Comparison of ENCODE assay signal across 17 cellular contexts in genomic region chr2:105779394-105779793, GRCh38. TPM values are rescaled to one million over a fixed set of nuclear protein-coding genes. Genes with fewer than 3 reads are reported as not detected.
A peak's percentile ranks its signal among the peaks of the same experiment; 100 is the strongest.
DNase-seq lines count a peak whose midpoint lies in the region; ATAC-seq and TF ChIP-seq lines count a peak whose summit lies in the region.
"Had no signal": no experiment of that assay in that cellular context is flagged by ENCODE, and none has a peak within 500 bp of the region (broad histone marks: within the 10 kb centered on the region; RNA-seq: fewer than 3 reads in every experiment).

No MANE protein-coding gene starts in this region.

- POLR2A ChIA-PET in WTC11 (lab: Charles Lee) (no interaction called here), RWPE1 (lab: Yijun Ruan, JAX; ENCODE audit: low non-redundant PET) (no interaction called here)

- H3K27ac Mint-ChIP-seq in activated naive CD4-positive, alpha-beta T cell treated with anti-CD3 and anti-CD28 coated beads, Interleukin-2, amount 10 ng/mL, durations not matched to agents 7 days and 5 days, result peak overlapping the region; percentile 67
- H3K27ac Mint-ChIP-seq in WTC11 (peak overlapping the region; percentile 78; the same call in 1 of the 2 replicates), type B pancreatic cell (peak overlapping the region; percentile 19)

- TF ChIP-seq CTCF in WTC11 (IDR thresholded peaks at IDR 0.05) (no peak), type B pancreatic cell (conservative IDR thresholded peaks at IDR 0.05) (no peak), RWPE1 (conservative IDR thresholded peaks at IDR 0.05; ENCODE audit: low read depth) (no peak), spleen (IDR thresholded peaks at IDR 0.05 in 8 of 11, conservative IDR thresholded peaks at IDR 0.05 in 3 of 11) (no peak)

- peak; percentile 38; the same call in 1 of the 2 replicates for ATAC-seq in WTC11

- H3K27me3 ChIP-seq in spleen (replicated peaks in 1 of 7), result no peaks in the 10 kb centered on the region

- WGBS in spleen, 5 donors, result 61 to 88% (median 69%) methylated on average over 5 of the region's 5 CpGs

- H3K36me3 ChIP-seq in spleen, result peaks cover 0 to 26% (median 0%) of the 10 kb centered on the region in 6 donors

- no peak overlapping the region for H3K4me3 ChIP-seq in spleen
- H3K4me3 ChIP-seq: lung had no signal

- H3K9me3 Mint-ChIP-seq in activated naive CD4-positive, alpha-beta T cell treated with anti-CD3 and anti-CD28 coated beads, Interleukin-2, amount 10 ng/mL, durations not matched to agents 7 days and 5 days, result no peaks in the 10 kb centered on the region
- H3K9me3 Mint-ChIP-seq in WTC11 (no peaks in the 10 kb centered on the region; the same call in 1 of the 2 replicates), type B pancreatic cell (no peaks in the 10 kb centered on the region)

- DNase-seq in activated naive CD4-positive, alpha-beta T cell treated with anti-CD3 and anti-CD28 coated beads, Interleukin-2, amount 10 ng/mL, durations not matched to agents 7 days and 5 days, result no peak
- no peak for DNase-seq in activated naive CD4-positive, alpha-beta T cell (lab: John Stamatoyannopoulos, UW)
- DNase-seq in WTC11 (ENCODE audit: low spot score), result no peak
- peak; percentile 39 for DNase-seq in iPS-NIHi11 (ENCODE audit: low spot score)
- DNase-seq in type B pancreatic cell (ENCODE audit: extremely low spot score, unreplicated experiment), result no peak
- no peak for DNase-seq in NCI-H2171 (lab: John Stamatoyannopoulos, UW)
- DNase-seq in RWPE1 (ENCODE audit: low spot score), result no peak
- no peak for DNase-seq in spleen
- DNase-seq: AML-193; DND-41; effector CD8-positive, alpha-beta T cell; MV-4-11; NCI-H226; OCI-M1; SK-N-SH had no signal

- no peak overlapping the region for H3K4me3 Mint-ChIP-seq in activated naive CD4-positive, alpha-beta T cell treated with anti-CD3 and anti-CD28 coated beads, Interleukin-2, amount 10 ng/mL, durations not matched to agents 7 days and 5 days
- H3K4me3 Mint-ChIP-seq in WTC11 (no peak overlapping the region), type B pancreatic cell (peak overlapping the region; percentile 72)

- H3K9me3 ChIP-seq in spleen, result no peaks in the 10 kb centered on the region
- H3K9me3 ChIP-seq: SK-N-SH had no signal

- no peak for TF ChIP-seq POLR2A in spleen (IDR thresholded peaks at IDR 0.05)

- peaks cover 94% of the 10 kb centered on the region for H3K4me1 Mint-ChIP-seq in activated naive CD4-positive, alpha-beta T cell treated with anti-CD3 and anti-CD28 coated beads, Interleukin-2, amount 10 ng/mL, durations not matched to agents 7 days and 5 days
- H3K4me1 Mint-ChIP-seq in WTC11 (peaks cover 80% of the 10 kb centered on the region), type B pancreatic cell (ENCODE audit: unreplicated experiment) (peaks cover 49% of the 10 kb centered on the region)

- no peaks in the 10 kb centered on the region for H3K27me3 Mint-ChIP-seq in activated naive CD4-positive, alpha-beta T cell treated with anti-CD3 and anti-CD28 coated beads, Interleukin-2, amount 10 ng/mL, durations not matched to agents 7 days and 5 days
- H3K27me3 Mint-ChIP-seq in WTC11 (ENCODE audit: low read depth) (no peaks in the 10 kb centered on the region), type B pancreatic cell (no peaks in the 10 kb centered on the region)

- H3K27ac ChIP-seq in RWPE1, result no peak overlapping the region
- H3K27ac ChIP-seq in spleen, result peak overlapping the region in 4 of 8 donors; percentile 21 to 90 (median 88)
- H3K27ac ChIP-seq: VCaP had no signal

- intact Hi-C loops in spleen (cut with DNase I; ENCODE audit: low total_unique reads), result no loop called here

- H3K36me3 Mint-ChIP-seq in activated naive CD4-positive, alpha-beta T cell treated with anti-CD3 and anti-CD28 coated beads, Interleukin-2, amount 10 ng/mL, durations not matched to agents 7 days and 5 days, result peaks cover 55% of the 10 kb centered on the region
- H3K36me3 Mint-ChIP-seq in WTC11, result peaks cover 6% of the 10 kb centered on the region; the same call in 1 of the 2 replicates
- peaks cover 4% of the 10 kb centered on the region for H3K36me3 Mint-ChIP-seq in type B pancreatic cell

- CTCF ChIA-PET in activated naive CD4-positive, alpha-beta T cell treated with anti-CD3 and anti-CD28 coated beads, Interleukin-2, amount 10 ng/mL, durations not matched to agents 7 days and 5 days (lab: Charles Lee), result interaction anchor here (1.4 to 2.6 kb wide), 2 partner anchors 8 to 203 kb away, joined by 5 to 12 read pairs; no protein-coding TSS in a partner anchor
- CTCF ChIA-PET in WTC11 (lab: Charles Lee) (interaction anchor here (1.2 to 2.5 kb wide), 2 partner anchors 17 to 32 kb away, joined by 3 to 8 read pairs; no protein-coding TSS in a partner anchor), RWPE1 (lab: Yijun Ruan, JAX) (no interaction called here)

- H3K4me1 ChIP-seq in spleen, result peaks cover 71 to 100% (median 98%) of the 10 kb centered on the region in 6 donors

TF ChIP-seq in WTC11, 78 proteins besides CTCF, POLR2A, EP300 and RAD21:
- TF ChIP-seq ZNF317 (CRISPR knock-in tag; IDR thresholded peaks at IDR 0.05; ENCODE audit: borderline replicate concordance, low read depth) (0 out of 2 replicates have a peak, but pooled peaks have one; percentile 26), IRF2 (CRISPR knock-in tag; IDR thresholded peaks at IDR 0.05; ENCODE audit: borderline replicate concordance, low read depth) (no peak)

RNA-seq across cellular contexts. Expression of gene NCK2, which starts 34.7 kb away (rescaled TPM):
- 63.7 to 75.4 TPM (median 65.1 TPM) in 3 replicates for total RNA-seq in WTC11 (2021)
- total RNA-seq in type B pancreatic cell (ENCODE audit: low replicate concordance), result 86.4 and 103 TPM in 2 replicates
- 100 to 1,000 TPM in 2 of 7 donors, 10 to 100 TPM in 5; 50.3 to 106 (median 82.9) TPM for total RNA-seq in spleen
- polyA plus RNA-seq in spleen, result 10 to 100 TPM; 21.5 to 32.1 (median 30.0) TPM

Comparison
In these comparisons a context has a peak if more than half of its experiments do, and no peak if none do; other contexts are left out.
1. H3K27ac Mint-ChIP-seq: peak in every context shown above with its lines; median percentile 78 in WTC11; 67 in activated naive CD4-positive, alpha-beta T cell treated with anti-CD3 and anti-CD28 coated beads, Interleukin-2, amount 10 ng/mL, durations not matched to agents 7 days and 5 days; 19 in type B pancreatic cell.